In genomic region chr1:31376374-31377134, GRCh38 we compare ENCODE assay signal across 1 cellular context.
A peak's percentile ranks its signal among the peaks of the same experiment; 100 is the strongest.
TF ChIP-seq lines count a peak whose summit lies in the region.

No MANE protein-coding gene starts in this region.

TF ChIP-seq in K562, 482 proteins besides CTCF, POLR2A, EP300 and RAD21 (continued from another document):
- TF ChIP-seq ZBTB12 (CRISPR knock-in tag; IDR thresholded peaks at IDR 0.05) (no peak), RCOR1 (IDR thresholded peaks at IDR 0.05; ENCODE audit: borderline replicate concordance in 1 of 2, low read depth in 2 of 2, low read length in 2 of 2) (peak in 1 of 2 experiments; percentile 90; a peak in 2 of 4 replicates), ATF7 (IDR thresholded peaks at IDR 0.05) (peak; percentile 72), JUN (IDR thresholded peaks at IDR 0.05; ENCODE audit: borderline replicate concordance, low read depth, low read length) (peak; percentile 59; the same call in 1 of the 2 replicates), JUN (CRISPR knock-in tag; IDR thresholded peaks at IDR 0.05; ENCODE audit: borderline replicate concordance) (no peak), ZNF23 (CRISPR knock-in tag; IDR thresholded peaks at IDR 0.05) (no peak), TEAD4 (IDR thresholded peaks at IDR 0.05; ENCODE audit: low read length) (no peak), TEAD4 (CRISPR knock-in tag; IDR thresholded peaks at IDR 0.05; ENCODE audit: borderline replicate concordance) (no peak), ATF3 (IDR thresholded peaks at IDR 0.05) (peak; percentile 69; the same call in 1 of the 2 replicates), ATF3 (CRISPR knock-in tag; conservative IDR thresholded peaks at IDR 0.05) (no peak), ZNF766 (CRISPR knock-in tag; conservative IDR thresholded peaks at IDR 0.05) (no peak), ETV5 (CRISPR knock-in tag; IDR thresholded peaks at IDR 0.05; ENCODE audit: low read depth) (no peak), RBBP5 (IDR thresholded peaks at IDR 0.05; ENCODE audit: borderline replicate concordance, insufficient read depth, low read length, poor library complexity, severe bottlenecking) (no peak), HLTF (IDR thresholded peaks at IDR 0.05) (no peak), RFX1 (IDR thresholded peaks at IDR 0.05) (peak; percentile 84), ZFX (CRISPR knock-in tag; IDR thresholded peaks at IDR 0.05) (no peak), ZNF354B (CRISPR knock-in tag; IDR thresholded peaks at IDR 0.05) (no peak), CBX5 (IDR thresholded peaks at IDR 0.05; ENCODE audit: borderline replicate concordance, low read depth) (no peak), ZNF395 (CRISPR knock-in tag; IDR thresholded peaks at IDR 0.05) (no peak), BCOR (IDR thresholded peaks at IDR 0.05) (no peak), KDM1A (IDR thresholded peaks at IDR 0.05) (peak; percentile 65 to 68)
TF ChIP-seq in K562: peak in this region for 8.
